1 cellular context compared by ENCODE assay signal in genomic region chr12:56991319-56991906, GRCh38.
TF ChIP-seq lines count a peak whose summit lies in the region.

No MANE protein-coding gene starts in this region.

TF ChIP-seq in K562, 482 proteins besides CTCF, POLR2A, EP300 and RAD21 (continues in another document):
- peak; percentile 27; the same call in 1 of the 2 replicates for TF ChIP-seq ZNF766 (CRISPR knock-in tag; conservative IDR thresholded peaks at IDR 0.05)
- no peak for TF ChIP-seq HCFC1 (IDR thresholded peaks at IDR 0.05; ENCODE audit: low read depth, low read length)
- no peak for TF ChIP-seq IRF2 (CRISPR knock-in tag; IDR thresholded peaks at IDR 0.05)
- no peak for TF ChIP-seq PHF20 (IDR thresholded peaks at IDR 0.05; ENCODE audit: partially characterized antibody)
- peak; percentile 48; the same call in 1 of the 2 replicates for TF ChIP-seq NFIC (IDR thresholded peaks at IDR 0.05)
- peak; percentile 23; the same call in 1 of the 2 replicates for TF ChIP-seq CBFA2T2 (conservative IDR thresholded peaks at IDR 0.05)
- 0 out of 2 replicates have a peak, but pooled peaks have one; percentile 17 for TF ChIP-seq CREB5 (CRISPR knock-in tag; IDR thresholded peaks at IDR 0.05)
- no peak for TF ChIP-seq ZNF76 (CRISPR knock-in tag; IDR thresholded peaks at IDR 0.05; ENCODE audit: borderline replicate concordance)
- TF ChIP-seq ZBTB8A (IDR thresholded peaks at IDR 0.05; ENCODE audit: partially characterized antibody), result no peak
- 0 out of 2 replicates have a peak, but pooled peaks have one; percentile 33 for TF ChIP-seq GATAD2A (IDR thresholded peaks at IDR 0.05)
- peak; percentile 50 for TF ChIP-seq CBFA2T3 (IDR thresholded peaks at IDR 0.05)
- no peak for TF ChIP-seq RFX5 (IDR thresholded peaks at IDR 0.05; ENCODE audit: low read depth, low read length)
- no peak for TF ChIP-seq ZNF224 (CRISPR knock-in tag; IDR thresholded peaks at IDR 0.05)
- TF ChIP-seq C11orf30 (IDR thresholded peaks at IDR 0.05; ENCODE audit: low read depth), result peak; percentile 88
- peak; percentile 35; the same call in 1 of the 2 replicates for TF ChIP-seq PKNOX1 (IDR thresholded peaks at IDR 0.05)
- TF ChIP-seq TFAP4 (CRISPR knock-in tag; IDR thresholded peaks at IDR 0.05; ENCODE audit: borderline replicate concordance), result peak; percentile 25; the same call in 1 of the 2 replicates
- no peak for TF ChIP-seq NR2C2 (CRISPR knock-in tag; IDR thresholded peaks at IDR 0.05)
- TF ChIP-seq NR2C2 (tag; IDR thresholded peaks at IDR 0.05), result peak; percentile 6; the same call in 1 of the 2 replicates
- TF ChIP-seq USF1 (CRISPR knock-in tag; IDR thresholded peaks at IDR 0.05), result 0 out of 2 replicates have a peak, but pooled peaks have one; percentile 2
- peak in 1 of 2 experiments; percentile 73; a peak in 2 of 4 replicates for TF ChIP-seq ZNF639 (CRISPR knock-in tag; conservative IDR thresholded peaks at IDR 0.05 in 1 of 2, IDR thresholded peaks at IDR 0.05 in 1 of 2)
- no peak for TF ChIP-seq CHCHD3 (CRISPR knock-in tag; IDR thresholded peaks at IDR 0.05)
- 0 out of 2 replicates have a peak, but pooled peaks have one; percentile 7 for TF ChIP-seq L3MBTL2 (IDR thresholded peaks at IDR 0.05)
- TF ChIP-seq ZBTB17 (CRISPR knock-in tag; IDR thresholded peaks at IDR 0.05), result no peak
- no peak for TF ChIP-seq MCM5 (IDR thresholded peaks at IDR 0.05; ENCODE audit: low read depth)
- TF ChIP-seq SRF (CRISPR knock-in tag; IDR thresholded peaks at IDR 0.05), result no peak; a peak in 1 of 4 replicates
- no peak for TF ChIP-seq ZNF740 (CRISPR knock-in tag; IDR thresholded peaks at IDR 0.05)
- TF ChIP-seq ZNF740 (tag; IDR thresholded peaks at IDR 0.05), result no peak
- TF ChIP-seq BACH1 (tag; IDR thresholded peaks at IDR 0.05), result no peak
- TF ChIP-seq HEY1 (CRISPR knock-in tag; IDR thresholded peaks at IDR 0.05; ENCODE audit: borderline replicate concordance), result no peak
- peak in 1 of 2 experiments; percentile 27; a peak in 1 of 4 replicates for TF ChIP-seq FOXK2 (conservative IDR thresholded peaks at IDR 0.05 in 1 of 2, IDR thresholded peaks at IDR 0.05 in 1 of 2; ENCODE audit: low read depth in 2 of 2)
- TF ChIP-seq ETV1 (tag; conservative IDR thresholded peaks at IDR 0.05; ENCODE audit: low read depth), result 0 out of 2 replicates have a peak, but pooled peaks have one; percentile 14
- TF ChIP-seq MAFG (tag; conservative IDR thresholded peaks at IDR 0.05), result peak; percentile 65
- no peak for TF ChIP-seq KLF1 (tag; IDR thresholded peaks at IDR 0.05)
- TF ChIP-seq RAD51 (IDR thresholded peaks at IDR 0.05; ENCODE audit: borderline replicate concordance, low read depth), result no peak
- no peak for TF ChIP-seq CLOCK (CRISPR knock-in tag; IDR thresholded peaks at IDR 0.05; ENCODE audit: borderline replicate concordance)
- TF ChIP-seq ARID1B (IDR thresholded peaks at IDR 0.05), result peak; percentile 56; the same call in 1 of the 2 replicates
- TF ChIP-seq ZBTB11 (CRISPR knock-in tag; IDR thresholded peaks at IDR 0.05), result peak in 1 of 3 experiments; percentile 35; a peak in 1 of 6 replicates
- peak; percentile 9 for TF ChIP-seq PRDM10 (IDR thresholded peaks at IDR 0.05; ENCODE audit: partially characterized antibody)
- TF ChIP-seq HINFP (tag; conservative IDR thresholded peaks at IDR 0.05; ENCODE audit: low read depth), result no peak
- TF ChIP-seq ATF3 (IDR thresholded peaks at IDR 0.05), result no peak
- TF ChIP-seq ATF3 (CRISPR knock-in tag; conservative IDR thresholded peaks at IDR 0.05), result no peak
- no peak for TF ChIP-seq HDAC1 (IDR thresholded peaks at IDR 0.05)
